ENCODE assay signal across 9 cellular contexts in genomic region chr3:42079701-42080323, GRCh38. TPM values are rescaled to one million over a fixed set of nuclear protein-coding genes. Genes with fewer than 3 reads are reported as not detected.
DNase-seq lines count a peak whose midpoint lies in the region; ATAC-seq and TF ChIP-seq lines count a peak whose summit lies in the region.
"Had no signal": no experiment of that assay in that cellular context is flagged by ENCODE, and none has a peak within 500 bp of the region (broad histone marks: within the 10 kb centered on the region; RNA-seq: fewer than 3 reads in every experiment).

No MANE protein-coding gene starts in this region.

- BruUV-seq in IMR-90 (replicated peaks; lab: Mats Ljungman, UMichigan): no TSS peak

- no peak overlapping the region for H3K23ac ChIP-seq in IMR-90 (ENCODE audit: low read depth, low read length)

- H3K4ac ChIP-seq in IMR-90 (ENCODE audit: low read depth, low read length): peak overlapping the region; percentile 55; the same call in 1 of the 2 replicates

- in situ Hi-C loops in IMR-90 (cut with MboI; ENCODE audit: low sequenced_read_pairs) (loop anchor here (5.0 kb wide), 1 partner anchor 63 kb away; no protein-coding TSS in a partner anchor), GM13977 (cut with MboI; ENCODE audit: low pct_unique_long_range_greater_than_20kb, low sequenced_read_pairs, unreplicated experiment) (no loop called here)

- peaks cover 13% of the 10 kb centered on the region; the same call in 1 of the 2 replicates for H3K9me1 ChIP-seq in IMR-90 (ENCODE audit: insufficient read depth, low read length)

- H4K8ac ChIP-seq in IMR-90 (ENCODE audit: low read depth in 2 of 2, low read length in 2 of 2): no peak overlapping the region

- no peak overlapping the region for H3K18ac ChIP-seq in IMR-90 (ENCODE audit: low read depth, low read length)

- H2AFZ ChIP-seq in ACC112 (ENCODE audit: low read length, unreplicated experiment) (no peak overlapping the region), IMR-90 (replicated peaks; ENCODE audit: low read length, poor library complexity) (no peak overlapping the region)

- no peak overlapping the region; the same call in 1 of the 2 replicates for H3K4me2 ChIP-seq in IMR-90 (ENCODE audit: low read depth, low read length)

- H3K4me3 ChIP-seq in ACC112 (ENCODE audit: low read depth, low read length) (no peak overlapping the region), IMR-90 (ENCODE audit: insufficient read depth, low read depth, low read length) (no peak overlapping the region), muscle layer of colon (ENCODE audit: low read depth in 1 of 2, low read length in 2 of 2) (peak overlapping the region in 1 of 2 donors; percentile 16)

- H3K79me1 ChIP-seq in IMR-90 (ENCODE audit: low read depth in 1 of 2, low read length in 2 of 2): peaks cover 12 to 60% of the 10 kb centered on the region in 2 experiments; a peak in 3 of 4 replicates

- peaks cover 15% of the 10 kb centered on the region; the same call in 1 of the 2 replicates for H4K20me1 ChIP-seq in IMR-90 (ENCODE audit: insufficient read depth, low read length)

- H3K4me3 Mint-ChIP-seq in chondrocyte (ENCODE audit: unreplicated experiment): no peak overlapping the region

- H3K9me3 ChIP-seq in IMR-90 (ENCODE audit: control insufficient read depth, insufficient read depth, low read length) (no peaks in the 10 kb centered on the region), muscle layer of colon (ENCODE audit: low read length) (no peaks in the 10 kb centered on the region)

- no peaks in the 10 kb centered on the region for H3K36me3 ChIP-seq in ACC112 (ENCODE audit: insufficient read depth, low read length)
- no peaks in the 10 kb centered on the region for H3K36me3 ChIP-seq in IMR-90 (ENCODE audit: control insufficient read depth, insufficient read depth, low read length)
- H3K36me3 ChIP-seq in muscle layer of colon (ENCODE audit: insufficient read depth, low read length): no peaks in the 10 kb centered on the region

- H3K14ac ChIP-seq in IMR-90 (replicated peaks; ENCODE audit: low read depth, low read length): peak overlapping the region; percentile 7; the same call in 1 of the 2 replicates

- peak overlapping the region; percentile 39; the same call in 1 of the 2 replicates for H4K91ac ChIP-seq in IMR-90 (ENCODE audit: insufficient read depth, low read depth, low read length)

- H3K9ac ChIP-seq in IMR-90 (ENCODE audit: low read depth, low read length): no peak overlapping the region
- H3K9ac ChIP-seq in muscle layer of colon (ENCODE audit: low read length): no peak overlapping the region

- no peak overlapping the region for H2BK15ac ChIP-seq in IMR-90 (ENCODE audit: low read depth, low read length)

- H2BK120ac ChIP-seq in IMR-90 (ENCODE audit: low read depth, low read length): no peak overlapping the region

- no peak overlapping the region for H2AK9ac ChIP-seq in IMR-90 (replicated peaks; ENCODE audit: low read depth, low read length, poor library complexity)

- DNase-seq in IMR-90 (no peak), chondrocyte (ENCODE audit: low spot score) (no peak), GM19240 (ENCODE audit: insufficient read length, low spot score) (no peak), GM13977 (ENCODE audit: low spot score) (no peak), NCI-H1092 (lab: John Stamatoyannopoulos, UW) (no peak)

- no peak for ATAC-seq in IMR-90 (ENCODE audit: low read depth)
- no peak for ATAC-seq in GM18505 (IDR thresholded peaks at IDR 0.05; ENCODE audit: unreplicated experiment)

- H3K27ac ChIP-seq in ACC112 (ENCODE audit: low read depth, low read length) (peak overlapping the region; percentile 78), IMR-90 (ENCODE audit: insufficient read depth, low read length) (no peak overlapping the region), muscle layer of colon (ENCODE audit: low read depth, low read length) (peak overlapping the region; percentile 69)
- H3K27ac ChIP-seq: HL-60 had no signal

- no peak overlapping the region for H2BK5ac ChIP-seq in IMR-90 (ENCODE audit: low read depth, low read length, poor library complexity, severe bottlenecking)

- H3K56ac ChIP-seq in IMR-90 (ENCODE audit: extremely low read depth, insufficient read depth, low read length): no peak overlapping the region

- TF ChIP-seq POLR2A in IMR-90 (IDR thresholded peaks at IDR 0.05; ENCODE audit: low read depth, low read length) (no peak), GM18505 (IDR thresholded peaks at IDR 0.05; ENCODE audit: borderline replicate concordance, extremely low read depth, insufficient read depth, insufficient read length) (no peak)

- peak overlapping the region; percentile 95 for H3K27ac Mint-ChIP-seq in chondrocyte (ENCODE audit: unreplicated experiment)

- H3K4me1 ChIP-seq in ACC112 (ENCODE audit: control insufficient read depth, insufficient read depth, low read length, unreplicated experiment): peaks cover 39% of the 10 kb centered on the region
- peaks cover 16% of the 10 kb centered on the region for H3K4me1 ChIP-seq in IMR-90 (ENCODE audit: control insufficient read depth, insufficient read depth, low read length)
- H3K4me1 ChIP-seq in muscle layer of colon (ENCODE audit: insufficient read depth, low read length): peaks cover 64% of the 10 kb centered on the region

- WGBS in IMR-90 (ENCODE audit: extremely low coverage in 2 of 2, insufficient read length in 1 of 2), 2 experiments: no CpG with 5 or more reads among the region's 13 CpGs

- peaks cover 6% of the 10 kb centered on the region for H3K9me3 Mint-ChIP-seq in chondrocyte (ENCODE audit: low read depth)

- no peaks in the 10 kb centered on the region for H3K27me3 Mint-ChIP-seq in chondrocyte (ENCODE audit: low read depth)

- TF ChIP-seq RAD21 in IMR-90 (IDR thresholded peaks at IDR 0.05; ENCODE audit: low read length): no peak

- H3K79me2 ChIP-seq in ACC112 (ENCODE audit: control insufficient read depth, insufficient read depth, low read length, unreplicated experiment): peaks cover 39% of the 10 kb centered on the region

- CTCF ChIA-PET in IMR-90 (lab: Yijun Ruan, JAX): interaction anchor here (0.6 kb wide), 1 partner anchor 52 kb away, joined by 3 read pairs; no protein-coding TSS in a partner anchor

- H3K27me3 ChIP-seq in ACC112 (ENCODE audit: insufficient read depth, low read length) (no peaks in the 10 kb centered on the region), IMR-90 (ENCODE audit: control insufficient read depth, insufficient read depth, low read length) (no peaks in the 10 kb centered on the region), muscle layer of colon (ENCODE audit: control insufficient read depth in 1 of 2, insufficient read depth in 2 of 2, low read length in 2 of 2) (no peaks in the 10 kb centered on the region)

- dilution Hi-C loops in IMR-90 (cut with HindIII; ENCODE audit: low sequenced_read_pairs, unreplicated experiment): no loop called here

- POLR2A ChIA-PET in IMR-90 (lab: Charles Lee; ENCODE audit: unreplicated experiment): no interaction called here

- TF ChIP-seq CTCF in IMR-90 (conservative IDR thresholded peaks at IDR 0.05; ENCODE audit: low read depth, low read length) (no peak), chondrocyte (IDR thresholded peaks at IDR 0.05) (no peak), GM13977 (IDR thresholded peaks at IDR 0.05; ENCODE audit: extremely low read depth, insufficient read depth, missing control alignments) (no peak)

- no peak overlapping the region for H2BK20ac ChIP-seq in IMR-90 (ENCODE audit: low read depth, low read length)

- H3K4me1 Mint-ChIP-seq in chondrocyte (ENCODE audit: low read depth): peaks cover 63% of the 10 kb centered on the region

- H3K36me3 Mint-ChIP-seq in chondrocyte (ENCODE audit: low read depth): peaks cover 5% of the 10 kb centered on the region

- H2AK5ac ChIP-seq in IMR-90 (ENCODE audit: low read depth, low read length): 0 out of 2 replicates have a peak overlapping the region, but pooled peaks have one; percentile 23

- H4K5ac ChIP-seq in IMR-90 (ENCODE audit: low read depth, low read length): no peak overlapping the region

- intact Hi-C loops in IMR-90 (cut with micrococcal nuclease): no loop called here

TF ChIP-seq in IMR-90, 13 proteins besides CTCF, POLR2A, EP300 and RAD21:
- TF ChIP-seq ELK1 (IDR thresholded peaks at IDR 0.05; ENCODE audit: borderline replicate concordance, low read depth, low read length) (no peak), RFX5 (IDR thresholded peaks at IDR 0.05; ENCODE audit: low read depth, low read length) (no peak), FOS (IDR thresholded peaks at IDR 0.05; ENCODE audit: low read depth, low read length) (no peak)

RNA-seq across cellular contexts. Expression of gene TRAK1, which starts 11.3 kb away (rescaled TPM):
- 26.7 and 28.1 TPM in 2 replicates for total RNA-seq in IMR-90 (2012; rRNA removed)
- 21.7 and 25.6 TPM in 2 replicates for polyA plus RNA-seq in IMR-90 (2012; rRNA removed)
- polyA plus RNA-seq in IMR-90 (2012; cell fraction: cytosol; rRNA removed): 11.6 and 17.8 TPM in 2 replicates
- polyA plus RNA-seq in IMR-90 (2012; cell fraction: nucleus; rRNA removed; ENCODE audit: low replicate concordance): 30.8 and 31.5 TPM in 2 replicates
- 38.1 to 53.7 TPM (median 51.2 TPM) in 3 replicates for total RNA-seq in chondrocyte
